Comparison of ENCODE assay signal across 8 cellular contexts in genomic region chr6:140052757-140053729, GRCh38.
A peak's percentile ranks its signal among the peaks of the same experiment; 100 is the strongest.
DNase-seq lines count a peak whose midpoint lies in the region; ATAC-seq, FAIRE-seq and TF ChIP-seq lines count a peak whose summit lies in the region.

No MANE protein-coding gene starts in this region.

- H3K27ac Mint-ChIP-seq in activated T-helper 17 cell treated with anti-CD3 and anti-CD28 coated beads, Interleukin-2, amount 50 U/mL, for 72 hours: no peak overlapping the region

- no peak overlapping the region for H2AFZ ChIP-seq in HepG2 (ENCODE audit: low read length)

- POLR2A ChIA-PET in HepG2 (lab: Yijun Ruan, JAX): no interaction called here

- FAIRE-seq in HepG2 (lab: Jason Lieb, UNC): no peak

- no peaks in the 10 kb centered on the region for H3K9me3 ChIP-seq in HepG2 (ENCODE audit: low read length)

- peak; percentile 50; the same call in 1 of the 3 replicates for ATAC-seq in HepG2
- no peak for ATAC-seq in activated T-helper 17 cell treated with anti-CD3 and anti-CD28 coated beads, Interleukin-2, amount 50 U/mL, for 72 hours (replicated peaks)

- no peaks in the 10 kb centered on the region for H3K9me3 Mint-ChIP-seq in activated T-helper 17 cell treated with anti-CD3 and anti-CD28 coated beads, Interleukin-2, amount 50 U/mL, for 72 hours

- no peak overlapping the region for H3K4me2 ChIP-seq in HepG2 (ENCODE audit: low read depth, low read length)

- H3K27me3 Mint-ChIP-seq in activated T-helper 17 cell treated with anti-CD3 and anti-CD28 coated beads, Interleukin-2, amount 50 U/mL, for 72 hours: peaks cover 14% of the 10 kb centered on the region

- in situ Hi-C loops in astrocyte of the cerebellum (cut with HindIII; ENCODE audit: low sequenced_read_pairs) (loop anchor here (10.0 kb wide), 1 partner anchor 678 kb away; the partner anchor contains the start of gene CITED2), HepG2 (cut with HindIII; ENCODE audit: extremely low pct_ligation_motif_present, low pct_unique_long_range_greater_than_20kb) (no loop called here)

- TF ChIP-seq CTCF in astrocyte of the cerebellum (IDR thresholded peaks at IDR 0.05; ENCODE audit: low read depth, low read length, missing control alignments) (peak; percentile 29), HepG2 (CRISPR knock-in tag; IDR thresholded peaks at IDR 0.05) (peak; percentile 19; the same call in 1 of the 2 replicates)

- no peaks in the 10 kb centered on the region for H3K79me2 ChIP-seq in HepG2 (ENCODE audit: insufficient read depth, low read length)

- H3K4me1 ChIP-seq in HepG2 (ENCODE audit: insufficient read depth, low read length): no peaks in the 10 kb centered on the region

- no peaks in the 10 kb centered on the region for H3K36me3 Mint-ChIP-seq in activated T-helper 17 cell treated with anti-CD3 and anti-CD28 coated beads, Interleukin-2, amount 50 U/mL, for 72 hours (ENCODE audit: low read depth)

- H3K9ac ChIP-seq in HepG2 (ENCODE audit: insufficient read depth, low read depth, low read length): no peak overlapping the region

- no peak for TF ChIP-seq RAD21 in HepG2 (CRISPR knock-in tag; IDR thresholded peaks at IDR 0.05)

- H3K27ac ChIP-seq in HepG2 (ENCODE audit: extremely low read length, insufficient read depth, low read length): no peak overlapping the region

- H3K4me3 Mint-ChIP-seq in activated T-helper 17 cell treated with anti-CD3 and anti-CD28 coated beads, Interleukin-2, amount 50 U/mL, for 72 hours: no peak overlapping the region

- TF ChIP-seq EP300 in HepG2 (IDR thresholded peaks at IDR 0.05; ENCODE audit: low read depth in 2 of 2, low read length in 2 of 2) (no peak), HepG2 (CRISPR knock-in tag; IDR thresholded peaks at IDR 0.05; ENCODE audit: borderline replicate concordance) (no peak)

- H3K4me1 Mint-ChIP-seq in activated T-helper 17 cell treated with anti-CD3 and anti-CD28 coated beads, Interleukin-2, amount 50 U/mL, for 72 hours: no peaks in the 10 kb centered on the region

- no peaks in the 10 kb centered on the region for H3K36me3 ChIP-seq in HepG2 (replicated peaks in 1 of 2; ENCODE audit: control insufficient read depth in 1 of 2, insufficient read depth in 2 of 2, low read length in 2 of 2)

- BruUV-seq in HepG2 (replicated peaks; lab: Mats Ljungman, UMichigan): no TSS peak

- DNase-seq in Daoy (ENCODE audit: low read depth) (peak; percentile 36), HT-29 (ENCODE audit: low spot score) (peak; percentile 8), astrocyte of the cerebellum (ENCODE audit: low read depth) (no peak), HepG2 (ENCODE audit: low spot score) (no peak), GDM1 (lab: John Stamatoyannopoulos, UW) (no peak), pons (ENCODE audit: low spot score) (no peak), KG1 (lab: John Stamatoyannopoulos, UW) (no peak)

- WGBS in HepG2 (ENCODE audit: low lambda C conversion rate): 31% methylated on average over 6 of the region's 6 CpGs

- no peaks in the 10 kb centered on the region for H4K20me1 ChIP-seq in HepG2 (ENCODE audit: insufficient read depth, low read length)

- no peak for TF ChIP-seq POLR2A in HepG2 (IDR thresholded peaks at IDR 0.05; ENCODE audit: insufficient read depth in 1 of 2, low read depth in 2 of 2, low read length in 2 of 2)

- no peaks in the 10 kb centered on the region for H3K27me3 ChIP-seq in HepG2 (ENCODE audit: control insufficient read depth in 1 of 2, insufficient read depth in 2 of 2, low read length in 2 of 2)

- H3K4me3 ChIP-seq in astrocyte of the cerebellum (ENCODE audit: low read depth, low read length) (no peak overlapping the region), HepG2 (replicated peaks in 1 of 3; ENCODE audit: insufficient read depth in 1 of 3, low read depth in 2 of 3, low read length in 3 of 3) (no peak overlapping the region)

- CTCF ChIA-PET in HepG2 (lab: Yijun Ruan, JAX; ENCODE audit: low intra/inter-chr PET ratio, low total read pairs): no interaction called here

- intact Hi-C loops in HepG2 (cut with micrococcal nuclease; ENCODE audit: unreplicated experiment): loop anchor here (1.0 kb wide), 1 partner anchor 388 kb away; no protein-coding TSS in a partner anchor

TF ChIP-seq in HepG2, 621 proteins besides CTCF, POLR2A, EP300 and RAD21:
- TF ChIP-seq STAG1 (CRISPR knock-in tag; IDR thresholded peaks at IDR 0.05): peak; percentile 47
- no peak for TF ChIP-seq HCFC1 (IDR thresholded peaks at IDR 0.05; ENCODE audit: low read depth, low read length)

Comparison
In these comparisons a context has a peak if more than half of its experiments do, and no peak if none do; other contexts are left out.
1. DNase-seq: peak in Daoy (single experiment) and HT-29 (single experiment); none in astrocyte of the cerebellum (single experiment), HepG2 (single experiment), GDM1 (single experiment), pons (single experiment) and KG1 (single experiment).